ENCODE assay signal across 8 cellular contexts in genomic region chr2:176653856-176654443, GRCh38.
DNase-seq lines count a peak whose midpoint lies in the region; ATAC-seq and TF ChIP-seq lines count a peak whose summit lies in the region.

No MANE protein-coding gene starts in this region.

- H3K9me3 ChIP-seq in CD8-positive, alpha-beta memory T cell (ENCODE audit: low read length), result no peaks in the 10 kb centered on the region
- no peaks in the 10 kb centered on the region for H3K9me3 ChIP-seq in heart left ventricle

- H3K36me3 ChIP-seq in CD8-positive, alpha-beta memory T cell (ENCODE audit: insufficient read depth, low read length), result no peaks in the 10 kb centered on the region
- H3K36me3 ChIP-seq in heart left ventricle, result no peaks in the 10 kb centered on the region

- peak in 3 of 5 donors; percentile 11 to 53 (median 30) for DNase-seq in CD8-positive, alpha-beta memory T cell
- DNase-seq in NCI-H345 (lab: John Stamatoyannopoulos, UW), result peak; percentile 66
- DNase-seq in heart left ventricle, result peak; percentile 27 to 68 (median 49)
- DNase-seq in pulmonary artery endothelial cell (ENCODE audit: low read depth, low spot score), result peak; percentile 15
- DNase-seq in NK-92 treated with Interleukin-12 subunit alpha and Interleukin-12 subunit beta, amount 100 ng/mL, for 24 hours (lab: John Stamatoyannopoulos, UW), result no peak

- no peak overlapping the region for H3K27ac ChIP-seq in CD8-positive, alpha-beta memory T cell (ENCODE audit: low read depth, low read length)
- H3K27ac ChIP-seq in heart left ventricle, result no peak overlapping the region

- intact Hi-C loops in heart left ventricle (cut with DNase I), result loop anchor here (1.0 to 10.0 kb wide), 8 partner anchors 158 to 527 kb away; partner anchors contain the start of gene HOXD8 (in 3 of the 10)

- peaks cover 8 to 18% (median 10%) of the 10 kb centered on the region in 3 donors for H3K4me1 Mint-ChIP-seq in CD8-positive, alpha-beta memory T cell
- peaks cover 6% of the 10 kb centered on the region for H3K4me1 Mint-ChIP-seq in activated T-helper 17 cell treated with anti-CD3 and anti-CD28 coated beads, Interleukin-2, amount 50 U/mL, for 72 hours

- no peaks in the 10 kb centered on the region for H3K9me3 Mint-ChIP-seq in CD8-positive, alpha-beta memory T cell
- H3K9me3 Mint-ChIP-seq in activated T-helper 17 cell treated with anti-CD3 and anti-CD28 coated beads, Interleukin-2, amount 50 U/mL, for 72 hours, result no peaks in the 10 kb centered on the region

- POLR2A ChIA-PET in CD8-positive, alpha-beta memory T cell (lab: Charles Lee), result no interaction called here

- WGBS in heart left ventricle, 4 donors, result 23 to 32% (median 26%) methylated on average over 10 of the region's 10 CpGs

- H3K4me1 ChIP-seq in CD8-positive, alpha-beta memory T cell (ENCODE audit: insufficient read depth, low read length), result no peaks in the 10 kb centered on the region
- H3K4me1 ChIP-seq in heart left ventricle, result peaks cover 0 to 8% (median 0%) of the 10 kb centered on the region in 12 donors

- no peaks in the 10 kb centered on the region for H3K27me3 ChIP-seq in CD8-positive, alpha-beta memory T cell (ENCODE audit: insufficient read depth, low read length, poor library complexity, severe bottlenecking)
- H3K27me3 ChIP-seq in heart left ventricle, result peaks cover 0 to 29% (median 2%) of the 10 kb centered on the region in 9 donors

- H3K27ac Mint-ChIP-seq in CD8-positive, alpha-beta memory T cell, result peak overlapping the region in 1 of 8 donors; percentile 30
- no peak overlapping the region for H3K27ac Mint-ChIP-seq in activated T-helper 17 cell treated with anti-CD3 and anti-CD28 coated beads, Interleukin-2, amount 50 U/mL, for 72 hours

- no peak overlapping the region for H3K4me3 ChIP-seq in CD8-positive, alpha-beta memory T cell (ENCODE audit: low read length)
- H3K4me3 ChIP-seq in heart left ventricle, result no peak overlapping the region

- H3K4me3 Mint-ChIP-seq in CD8-positive, alpha-beta memory T cell, result no peak overlapping the region
- H3K4me3 Mint-ChIP-seq in activated T-helper 17 cell treated with anti-CD3 and anti-CD28 coated beads, Interleukin-2, amount 50 U/mL, for 72 hours, result no peak overlapping the region

- no peak for TF ChIP-seq POLR2A in heart left ventricle (IDR thresholded peaks at IDR 0.05)

- CTCF ChIA-PET in CD8-positive, alpha-beta memory T cell (lab: Charles Lee), result interaction anchor here (0.7 to 3.1 kb wide), 9 partner anchors 9 to 528 kb away, joined by 3 to 8 read pairs (median 5); no protein-coding TSS in a partner anchor

- ATAC-seq in GM18873 (IDR thresholded peaks at IDR 0.05; ENCODE audit: low FRiP score, unreplicated experiment), result peak; percentile 82
- peak; percentile 87 for ATAC-seq in HG03108 (IDR thresholded peaks at IDR 0.05; ENCODE audit: unreplicated experiment)
- ATAC-seq in activated T-helper 17 cell treated with anti-CD3 and anti-CD28 coated beads, Interleukin-2, amount 50 U/mL, for 72 hours (replicated peaks), result peak; percentile 24
- ATAC-seq in heart left ventricle, result peak; percentile 58 to 93 (median 84)

- peak; percentile 31 to 74 (median 62) for TF ChIP-seq CTCF in heart left ventricle (IDR thresholded peaks at IDR 0.05)

- H3K27me3 Mint-ChIP-seq in CD8-positive, alpha-beta memory T cell, result peaks cover 22 to 58% of the 10 kb centered on the region in 2 donors
- H3K27me3 Mint-ChIP-seq in activated T-helper 17 cell treated with anti-CD3 and anti-CD28 coated beads, Interleukin-2, amount 50 U/mL, for 72 hours, result peaks cover 38% of the 10 kb centered on the region

- H3K36me3 Mint-ChIP-seq in CD8-positive, alpha-beta memory T cell, result no peaks in the 10 kb centered on the region
- no peaks in the 10 kb centered on the region for H3K36me3 Mint-ChIP-seq in activated T-helper 17 cell treated with anti-CD3 and anti-CD28 coated beads, Interleukin-2, amount 50 U/mL, for 72 hours (ENCODE audit: low read depth)

Comparison
In these comparisons a context has a peak if more than half of its experiments do, and no peak if none do; other contexts are left out.
1. ATAC-seq: peak in every context shown above with its lines; median percentile 87 in HG03108; 84 in heart left ventricle; 82 in GM18873; 24 in activated T-helper 17 cell treated with anti-CD3 and anti-CD28 coated beads, Interleukin-2, amount 50 U/mL, for 72 hours.